In genomic region chr9:134689320-134690181, GRCh38 we compare ENCODE assay signal across 8 cellular contexts. TPM values are rescaled to one million over a fixed set of nuclear protein-coding genes. Genes with fewer than 3 reads are reported as not detected.
DNase-seq lines count a peak whose midpoint lies in the region; ATAC-seq, FAIRE-seq and TF ChIP-seq lines count a peak whose summit lies in the region.

No MANE protein-coding gene starts in this region.

- POLR2A ChIA-PET in AG04449 (lab: Yijun Ruan, JAX) = interaction anchor here (1.6 kb wide), 1 partner anchor 27 kb away, joined by 8 read pairs; no protein-coding TSS in a partner anchor
- POLR2A ChIA-PET in GM10248 (lab: Yijun Ruan, JAX) = no interaction called here

- DNase-seq in AG04449 (ENCODE audit: low read depth, low spot score) = no peak
- DNase-seq in GM10248 (ENCODE audit: extremely low spot score) = peak; percentile 71
- DNase-seq in RCC 7860 (ENCODE audit: low spot score) = peak; percentile 49
- no peak for DNase-seq in epithelial cell of proximal tubule (ENCODE audit: low read depth)
- DNase-seq in middle frontal gyrus (ENCODE audit: extremely low spot score, low spot score) = peak; percentile 26
- no peak for DNase-seq in NCI-H2171 treated with DMSO at 0.1 percent for 48 hours (lab: John Stamatoyannopoulos, UW)

- FAIRE-seq in RCC 7860 (lab: Jason Lieb, UNC) = no peak

- CTCF ChIA-PET in AG04449 (lab: Yijun Ruan, JAX) = interaction anchor here (0.7 to 5.0 kb wide), 21 partner anchors 8 to 240 kb away, joined by 3 to 31 read pairs (median 4); no protein-coding TSS in a partner anchor
- CTCF ChIA-PET in GM10248 (lab: Yijun Ruan, JAX) = interaction anchor here (0.6 to 1.8 kb wide), 10 partner anchors 8 to 293 kb away, joined by 3 to 5 read pairs (median 3); no protein-coding TSS in a partner anchor

- TF ChIP-seq CTCF in AG04449 (IDR thresholded peaks at IDR 0.05; ENCODE audit: insufficient read depth, low read length, missing control alignments) (peak; percentile 93), GM10248 (IDR thresholded peaks at IDR 0.05; ENCODE audit: control extremely low read depth, extremely low read depth, low read depth, missing control alignments) (peak; percentile 59), epithelial cell of proximal tubule (conservative IDR thresholded peaks at IDR 0.05; ENCODE audit: low read depth, low read length) (peak; percentile 39)

- ATAC-seq in HG02610 (IDR thresholded peaks at IDR 0.05; ENCODE audit: unreplicated experiment) (no peak), GM19463 (IDR thresholded peaks at IDR 0.05; ENCODE audit: unreplicated experiment) (no peak)

- no peak overlapping the region for H3K4me3 ChIP-seq in AG04449 (ENCODE audit: low read depth, low read length)
- H3K4me3 ChIP-seq in epithelial cell of proximal tubule (ENCODE audit: low read depth, low read length) = no peak overlapping the region

RNA-seq across cellular contexts. Expression of gene COL5A1, which starts 47.9 kb away (rescaled TPM):
- total RNA-seq in epithelial cell of proximal tubule = 4.3 and 16.0 TPM in 2 replicates

Comparison
In these comparisons a context has a peak if more than half of its experiments do, and no peak if none do; other contexts are left out.
1. DNase-seq: peak in GM10248 (single experiment), RCC 7860 (single experiment) and middle frontal gyrus (single experiment); none in AG04449 (single experiment), epithelial cell of proximal tubule (single experiment) and NCI-H2171 treated with DMSO at 0.1 percent for 48 hours (single experiment).
2. CTCF ChIP-seq: peak in every context shown above with its lines; median percentile 93 in AG04449; 59 in GM10248; 39 in epithelial cell of proximal tubule.